10 cellular contexts compared by ENCODE assay signal in genomic region chr5:140672455-140673186, GRCh38. TPM values are rescaled to one million over a fixed set of nuclear protein-coding genes. Genes with fewer than 3 reads are reported as not detected.
DNase-seq lines count a peak whose midpoint lies in the region; ATAC-seq, FAIRE-seq and TF ChIP-seq lines count a peak whose summit lies in the region.
"Had no signal": no experiment of that assay in that cellular context is flagged by ENCODE, and none has a peak within 500 bp of the region (broad histone marks: within the 10 kb centered on the region; RNA-seq: fewer than 3 reads in every experiment).

No MANE protein-coding gene starts in this region.

- H3K36me3 ChIP-seq in BE2C, result peaks cover 76% of the 10 kb centered on the region
- peaks cover 93% of the 10 kb centered on the region for H3K36me3 ChIP-seq in lower lobe of right lung

- TF ChIP-seq CTCF in BE2C (IDR thresholded peaks at IDR 0.05; ENCODE audit: low read depth, low read length), result no peak
- no peak for TF ChIP-seq CTCF in lower lobe of right lung (IDR thresholded peaks at IDR 0.05)

- peak; percentile 29 for DNase-seq in BE2C
- no peak for DNase-seq in GM12892 (ENCODE audit: insufficient read length)
- DNase-seq in ecto neural progenitor cell (ENCODE audit: low spot score), result peak; percentile 68
- peak; percentile 64 for DNase-seq in lower lobe of right lung
- DNase-seq in DMS153 treated with DMSO at 0.1 percent for 48 hours (lab: John Stamatoyannopoulos, UW; ENCODE audit: unreplicated experiment), result no peak
- DNase-seq in NCI-H2029 (lab: John Stamatoyannopoulos, UW), result no peak
- DNase-seq: NCI-H1930 had no signal

- peak; percentile 28 to 54 for ATAC-seq in lower lobe of right lung
- no peak for ATAC-seq in GM18498 (IDR thresholded peaks at IDR 0.05; ENCODE audit: unreplicated experiment)
- no peak for ATAC-seq in GM21825 (IDR thresholded peaks at IDR 0.05; ENCODE audit: unreplicated experiment)

- H3K4me3 ChIP-seq in BE2C (ENCODE audit: low read depth, low read length), result no peak overlapping the region
- H3K4me3 ChIP-seq in lower lobe of right lung, result no peak overlapping the region

- FAIRE-seq in GM12892 (lab: Jason Lieb, UNC), result no peak

- H3K27me3 ChIP-seq in BE2C, result no peaks in the 10 kb centered on the region
- H3K27me3 ChIP-seq in lower lobe of right lung (ENCODE audit: low read depth), result no peaks in the 10 kb centered on the region
- H3K27me3 ChIP-seq: neutrophil had no signal

- H3K9me3 ChIP-seq in BE2C (no peaks in the 10 kb centered on the region), lower lobe of right lung (no peaks in the 10 kb centered on the region)
- H3K9me3 ChIP-seq: neutrophil had no signal

- intact Hi-C loops in lower lobe of right lung (cut with DNase I), result no loop called here

- TF ChIP-seq POLR2A in GM12892 (IDR thresholded peaks at IDR 0.05; ENCODE audit: low read depth, low read length), result 0 out of 2 replicates have a peak, but pooled peaks have one; percentile 35

- H3K4me1 ChIP-seq in BE2C (no peaks in the 10 kb centered on the region), lower lobe of right lung (no peaks in the 10 kb centered on the region)

- no peak overlapping the region for H3K27ac ChIP-seq in lower lobe of right lung
- H3K27ac ChIP-seq: neutrophil had no signal

RNA-seq across cellular contexts. Expression of gene DND1, which starts 0.8 kb away (rescaled TPM):
- 7.3 TPM for polyA plus RNA-seq in BE2C (2012; ENCODE audit: insufficient read depth, insufficient read length, low read depth)
- polyA plus RNA-seq in GM12892 (2012; ENCODE audit: missing spikeins), result not detected
- total RNA-seq in lower lobe of right lung, result 1.2 TPM

RNA-seq across cellular contexts. Expression of gene WDR55, which starts 7.9 kb away (rescaled TPM):
- 41.5 TPM for polyA plus RNA-seq in BE2C (2012; ENCODE audit: insufficient read depth, insufficient read length, low read depth)
- polyA plus RNA-seq in GM12892 (2012; ENCODE audit: missing spikeins), result 16.4 TPM
- total RNA-seq in lower lobe of right lung, result 22.4 TPM

RNA-seq across cellular contexts. Expression of gene HARS1, which starts 18.5 kb away (rescaled TPM):
- polyA plus RNA-seq in BE2C (2012; ENCODE audit: insufficient read depth, insufficient read length, low read depth), result 176 TPM
- polyA plus RNA-seq in GM12892 (2012; ENCODE audit: missing spikeins), result 55.6 TPM
- total RNA-seq in lower lobe of right lung, result 44.5 TPM

RNA-seq across cellular contexts. Expression of gene HARS2, which starts 18.6 kb away (rescaled TPM):
- 17.7 TPM for polyA plus RNA-seq in BE2C (2012; ENCODE audit: insufficient read depth, insufficient read length, low read depth)
- 22.3 TPM for polyA plus RNA-seq in GM12892 (2012; ENCODE audit: missing spikeins)
- 27.6 TPM for total RNA-seq in lower lobe of right lung

RNA-seq across cellular contexts. Expression of gene IK, which starts 25.0 kb away (rescaled TPM):
- 335 TPM for polyA plus RNA-seq in BE2C (2012; ENCODE audit: insufficient read depth, insufficient read length, low read depth)
- 90.6 TPM for polyA plus RNA-seq in GM12892 (2012; ENCODE audit: missing spikeins)
- total RNA-seq in lower lobe of right lung, result 78.5 TPM

Comparison
In these comparisons a context has a peak if more than half of its experiments do, and no peak if none do; other contexts are left out.
1. DNase-seq: peak in BE2C (single experiment), ecto neural progenitor cell (single experiment) and lower lobe of right lung (single experiment); none in GM12892 (single experiment), DMS153 treated with DMSO at 0.1 percent for 48 hours (single experiment) and NCI-H2029 (single experiment).
2. ATAC-seq: peak in lower lobe of right lung (2 of 2); none in GM18498 (single experiment) and GM21825 (single experiment).